In the genomic region with DNA sequence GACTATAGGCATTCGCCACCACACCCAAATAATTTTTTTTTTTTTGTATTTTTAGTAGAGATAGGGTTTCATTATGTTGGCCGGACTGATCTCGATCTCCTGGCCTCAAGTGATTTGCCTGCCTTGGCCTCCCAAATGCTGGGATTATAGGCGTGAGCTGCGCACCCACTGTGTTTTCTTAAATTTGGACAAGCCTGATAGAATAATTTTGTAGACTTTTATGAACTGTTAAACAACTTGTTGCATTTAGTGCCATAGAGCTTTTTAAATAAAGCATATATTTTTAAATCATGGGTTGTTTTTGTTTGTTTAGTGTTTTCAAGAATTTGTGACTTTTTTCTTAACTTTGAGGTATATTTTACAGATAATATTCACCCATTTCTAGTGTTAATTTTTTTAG, we compare ENCODE assay signal across 15 cellular contexts. TPM values are rescaled to one million over a fixed set of nuclear protein-coding genes. Genes with fewer than 3 reads are reported as not detected.
DNase-seq lines count a peak whose midpoint lies in the region; ATAC-seq and TF ChIP-seq lines count a peak whose summit lies in the region.
"Had no signal": no experiment of that assay in that cellular context is flagged by ENCODE, and none has a peak within 500 bp of the region (broad histone marks: within the 10 kb centered on the region; RNA-seq: fewer than 3 reads in every experiment).

No MANE protein-coding gene starts in this region.

- peak overlapping the region; percentile 11 for H3K9ac ChIP-seq in SK-N-MC (ENCODE audit: insufficient read length)

- TF ChIP-seq EP300 in stomach (IDR thresholded peaks at IDR 0.05): no peak

- no peak for ATAC-seq in natural killer cell treated with Interleukin-12 subunit alpha and Interleukin-12 subunit beta and Interleukin-15 and Interleukin-18, amount 100 ng/mL, for 72 hours
- ATAC-seq in natural killer cell: no peak
- no peak for ATAC-seq in HG03460 (IDR thresholded peaks at IDR 0.05; ENCODE audit: unreplicated experiment)

- H3K36me3 Mint-ChIP-seq in natural killer cell treated with Interleukin-12 subunit alpha and Interleukin-12 subunit beta and Interleukin-15 and Interleukin-18, amount 100 ng/mL, for 72 hours: peaks cover 13% of the 10 kb centered on the region
- H3K36me3 Mint-ChIP-seq in natural killer cell: no peaks in the 10 kb centered on the region

- peak overlapping the region in 1 of 2 donors; percentile 34 for H3K27ac Mint-ChIP-seq in natural killer cell treated with Interleukin-12 subunit alpha and Interleukin-12 subunit beta and Interleukin-15 and Interleukin-18, amount 100 ng/mL, for 72 hours
- peak overlapping the region in 1 of 2 donors; percentile 15 for H3K27ac Mint-ChIP-seq in natural killer cell

- peaks cover 18 to 19% of the 10 kb centered on the region in 2 donors for H3K4me1 Mint-ChIP-seq in natural killer cell treated with Interleukin-12 subunit alpha and Interleukin-12 subunit beta and Interleukin-15 and Interleukin-18, amount 100 ng/mL, for 72 hours (ENCODE audit: low read depth in 2 of 2)
- H3K4me1 Mint-ChIP-seq in natural killer cell: peaks cover 21 to 34% of the 10 kb centered on the region in 2 donors

- peaks cover 94% of the 10 kb centered on the region for H3K79me2 ChIP-seq in hepatocyte

- peak overlapping the region; percentile 49 for H3K4me3 Mint-ChIP-seq in natural killer cell treated with Interleukin-12 subunit alpha and Interleukin-12 subunit beta and Interleukin-15 and Interleukin-18, amount 100 ng/mL, for 72 hours
- no peak overlapping the region for H3K4me3 Mint-ChIP-seq in natural killer cell

- H3K9me2 ChIP-seq in hepatocyte (replicated peaks; ENCODE audit: insufficient read depth): no peaks in the 10 kb centered on the region

- no peaks in the 10 kb centered on the region for H3K9me3 Mint-ChIP-seq in natural killer cell treated with Interleukin-12 subunit alpha and Interleukin-12 subunit beta and Interleukin-15 and Interleukin-18, amount 100 ng/mL, for 72 hours
- no peaks in the 10 kb centered on the region for H3K9me3 Mint-ChIP-seq in natural killer cell

- intact Hi-C loops in natural killer cell (cut with micrococcal nuclease) (no loop called here), stomach (cut with DNase I; ENCODE audit: low total_unique reads) (no loop called here)

- H3K4me1 ChIP-seq in hepatocyte (ENCODE audit: insufficient read depth): peaks cover 15% of the 10 kb centered on the region
- peaks cover 26 to 80% (median 65%) of the 10 kb centered on the region in 4 donors for H3K4me1 ChIP-seq in stomach

- H3K36me3 ChIP-seq in SK-N-MC (ENCODE audit: insufficient read depth, low read length) (peaks cover 70% of the 10 kb centered on the region), hepatocyte (replicated peaks; ENCODE audit: insufficient read depth, low read depth) (no peaks in the 10 kb centered on the region), stomach (peaks cover 29 to 67% (median 63%) of the 10 kb centered on the region in 4 donors)

- no peak for DNase-seq in natural killer cell treated with Interleukin-12 subunit alpha and Interleukin-12 subunit beta and Interleukin-15 and Interleukin-18, amount 100 ng/mL, for 72 hours (ENCODE audit: low spot score)
- DNase-seq in natural killer cell (no peak), SK-N-MC (ENCODE audit: low read depth, low spot score) (no peak), hepatocyte (ENCODE audit: low spot score) (no peak), stomach (no peak), NOMO-1 treated with DMSO at 0.1 percent for 48 hours (lab: John Stamatoyannopoulos, UW; ENCODE audit: unreplicated experiment) (no peak), islet precursor cell (no peak)
- DNase-seq: activated CD4-positive, alpha-beta T cell treated with anti-CD3 and anti-CD28 coated beads, Interleukin-2, amount 50 U/mL, for 48 hours; anterior cingulate cortex; foreskin fibroblast; NCI-H2029; NCI-H510A; OCI-M1; substantia nigra had no signal

- H3K9me3 ChIP-seq in SK-N-MC (ENCODE audit: low read depth, low read length): peaks cover under 1% of the 10 kb centered on the region; the same call in 1 of the 2 replicates
- no peaks in the 10 kb centered on the region for H3K9me3 ChIP-seq in hepatocyte (ENCODE audit: low read depth)
- H3K9me3 ChIP-seq in stomach: no peaks in the 10 kb centered on the region

- H3K27me3 ChIP-seq in hepatocyte: no peaks in the 10 kb centered on the region
- no peaks in the 10 kb centered on the region for H3K27me3 ChIP-seq in stomach

- H3K4me3 ChIP-seq in SK-N-MC: no peak overlapping the region; the same call in 1 of the 2 replicates
- H3K4me3 ChIP-seq in hepatocyte: no peak overlapping the region
- H3K4me3 ChIP-seq in stomach: peak overlapping the region in 1 of 4 donors; percentile 10

- TF ChIP-seq CTCF in natural killer cell (IDR thresholded peaks at IDR 0.05) (no peak), hepatocyte (IDR thresholded peaks at IDR 0.05; ENCODE audit: poor library complexity) (no peak), stomach (IDR thresholded peaks at IDR 0.05) (no peak)

- H4K20me1 ChIP-seq in hepatocyte (ENCODE audit: insufficient read depth, poor library complexity, severe bottlenecking): peaks cover 23% of the 10 kb centered on the region

- no peaks in the 10 kb centered on the region for H3K27me3 Mint-ChIP-seq in natural killer cell treated with Interleukin-12 subunit alpha and Interleukin-12 subunit beta and Interleukin-15 and Interleukin-18, amount 100 ng/mL, for 72 hours
- no peaks in the 10 kb centered on the region for H3K27me3 Mint-ChIP-seq in natural killer cell (ENCODE audit: low read depth in 2 of 2)

- peak overlapping the region; percentile 15 for H3K4me2 ChIP-seq in hepatocyte

- no peak for TF ChIP-seq POLR2A in stomach (IDR thresholded peaks at IDR 0.05)

- H2AFZ ChIP-seq in hepatocyte: no peak overlapping the region

- 96% methylated on average over 5 of the region's 5 CpGs for WGBS in hepatocyte (ENCODE audit: low lambda C conversion rate, missing lambda C conversion rate)
- WGBS in stomach, 5 donors: 64 to 82% (median 69%) methylated on average over 5 of the region's 5 CpGs

- H3K27ac ChIP-seq in SK-N-MC (no peak overlapping the region), hepatocyte (no peak overlapping the region), stomach (no peak overlapping the region)

RNA-seq across cellular contexts. Expression of a gene that starts 4.8 kb away (rescaled TPM):
- 10 to 100 TPM; 31.5 to 37.7 TPM for total RNA-seq in natural killer cell treated with Interleukin-12 subunit alpha and Interleukin-12 subunit beta and Interleukin-15 and Interleukin-18, amount 100 ng/mL, for 72 hours
- total RNA-seq in natural killer cell: 10 to 100 TPM; 39.2 to 43.6 (median 40.0) TPM
- 59.4 and 65.0 TPM in 2 replicates for total RNA-seq in hepatocyte
- 56.6 and 57.0 TPM in 2 replicates for polyA plus RNA-seq in hepatocyte
- 100 to 1,000 TPM in 2 of 5 donors, 10 to 100 TPM in 3; 26.6 to 246 (median 61.1) TPM for total RNA-seq in stomach
- polyA plus RNA-seq in stomach: 10 to 100 TPM; 14.4 to 18.8 (median 15.4) TPM

RNA-seq across cellular contexts. Expression of a gene that starts 10.5 kb away (rescaled TPM):
- total RNA-seq in natural killer cell treated with Interleukin-12 subunit alpha and Interleukin-12 subunit beta and Interleukin-15 and Interleukin-18, amount 100 ng/mL, for 72 hours: 1 to 10 TPM in 1 of 2 donors, under 1 TPM in 1; 0.81 to 1.2 TPM
- total RNA-seq in natural killer cell: 1 to 10 TPM in 2 of 3 donors, under 1 TPM in 1; 0.66 to 1.3 (median 1.2) TPM
- 48.8 and 50.0 TPM in 2 replicates for total RNA-seq in hepatocyte
- 97.0 and 107 TPM in 2 replicates for polyA plus RNA-seq in hepatocyte
- 10 to 100 TPM in 4 of 5 donors, 1 to 10 TPM in 1; 4.9 to 55.6 (median 30.9) TPM for total RNA-seq in stomach
- polyA plus RNA-seq in stomach: 10 to 100 TPM; 32.2 to 52.9 (median 32.9) TPM
